ENCODE assay signal across 8 cellular contexts in genomic region chr3:49839193-49839809, GRCh38. TPM values are rescaled to one million over a fixed set of nuclear protein-coding genes. Genes with fewer than 3 reads are reported as not detected.
DNase-seq lines count a peak whose midpoint lies in the region; ATAC-seq and TF ChIP-seq lines count a peak whose summit lies in the region.

No MANE protein-coding gene starts in this region.

- intact Hi-C loops in ovary (cut with DNase I), result loop anchor here in 2 of 4 donors (2.0 kb wide), 2 partner anchors 34 to 36 kb away; partner anchors contain the start of gene INKA1 (in 1 of the 2)

- ATAC-seq in gastroesophageal sphincter, result peak; percentile 82
- peak; percentile 37 for ATAC-seq in thoracic aorta (ENCODE audit: insufficient number of reproducible peaks, low FRiP score, low read depth)
- ATAC-seq in GM18505 (IDR thresholded peaks at IDR 0.05; ENCODE audit: unreplicated experiment), result no peak

- H3K27me3 ChIP-seq in gastroesophageal sphincter (no peaks in the 10 kb centered on the region), ovary (no peaks in the 10 kb centered on the region), thoracic aorta (replicated peaks; ENCODE audit: insufficient read depth) (no peaks in the 10 kb centered on the region)

- H3K36me3 ChIP-seq in gastroesophageal sphincter (peaks cover 0 to 5% of the 10 kb centered on the region in 2 donors), ovary (no peaks in the 10 kb centered on the region), thoracic aorta (no peaks in the 10 kb centered on the region)

- peak; percentile 27 for DNase-seq in DMS79 (lab: John Stamatoyannopoulos, UW)
- peak; percentile 64 for DNase-seq in SK-N-DZ (ENCODE audit: low spot score)
- peak; percentile 48 to 71 (median 60) for DNase-seq in activated naive CD4-positive, alpha-beta T cell (lab: John Stamatoyannopoulos, UW)
- peak; percentile 80 to 88 (median 85) for DNase-seq in ovary
- peak; percentile 18 for DNase-seq in thoracic aorta (ENCODE audit: low spot score)

- TF ChIP-seq EP300 in gastroesophageal sphincter (IDR thresholded peaks at IDR 0.05) (no peak), ovary (IDR thresholded peaks at IDR 0.05) (no peak)

- TF ChIP-seq CTCF in LNCAP (IDR thresholded peaks at IDR 0.05), result peak; percentile 97
- TF ChIP-seq CTCF in gastroesophageal sphincter (IDR thresholded peaks at IDR 0.05), result peak in 3 of 4 experiments; percentile 93
- peak; percentile 85 to 92 (median 91) for TF ChIP-seq CTCF in ovary (IDR thresholded peaks at IDR 0.05)
- TF ChIP-seq CTCF in thoracic aorta (IDR thresholded peaks at IDR 0.05), result peak; percentile 91

- no peak for TF ChIP-seq POLR2A in gastroesophageal sphincter (IDR thresholded peaks at IDR 0.05)
- no peak for TF ChIP-seq POLR2A in ovary (IDR thresholded peaks at IDR 0.05)
- no peak for TF ChIP-seq POLR2A in GM18505 (IDR thresholded peaks at IDR 0.05; ENCODE audit: borderline replicate concordance, extremely low read depth, insufficient read depth, insufficient read length)

- H3K4me3 ChIP-seq in gastroesophageal sphincter, result no peak overlapping the region
- no peak overlapping the region for H3K4me3 ChIP-seq in ovary
- no peak overlapping the region for H3K4me3 ChIP-seq in thoracic aorta

- peaks cover 0 to 31% (median 10%) of the 10 kb centered on the region in 3 donors for H3K4me1 ChIP-seq in gastroesophageal sphincter
- H3K4me1 ChIP-seq in ovary (ENCODE audit: insufficient read depth), result peaks cover 4% of the 10 kb centered on the region
- H3K4me1 ChIP-seq in thoracic aorta (ENCODE audit: control insufficient read depth in 1 of 2, low read depth in 2 of 2), result peaks cover 0 to 12% of the 10 kb centered on the region in 2 donors

- H3K27ac ChIP-seq in gastroesophageal sphincter (peak overlapping the region in 2 of 4 donors; percentile 41 to 58), ovary (no peak overlapping the region), thoracic aorta (no peak overlapping the region)

- H3K9me3 ChIP-seq in gastroesophageal sphincter, result no peaks in the 10 kb centered on the region
- H3K9me3 ChIP-seq in ovary, result no peaks in the 10 kb centered on the region
- no peaks in the 10 kb centered on the region for H3K9me3 ChIP-seq in thoracic aorta

- 0 to 56% methylated on average over 1 to 3 of the region's 6 CpGs for WGBS in gastroesophageal sphincter (ENCODE audit: low coverage in 1 of 2), 2 donors
- WGBS in ovary, 3 donors, result 12 to 19% (median 17%) methylated on average over 6 of the region's 6 CpGs

RNA-seq across cellular contexts. Expression of gene TRAIP, which starts 17.1 kb away (rescaled TPM):
- 25.6 and 25.9 TPM in 2 replicates for polyA plus RNA-seq in SK-N-DZ (2014; cell fraction: cytosol; rRNA removed)
- polyA plus RNA-seq in SK-N-DZ (2014; cell fraction: nucleus; rRNA removed), result 110 and 121 TPM in 2 replicates
- 1 to 10 TPM in 3 of 4 donors, under 1 TPM in 1; 0.81 to 1.8 (median 1.6) TPM for total RNA-seq in gastroesophageal sphincter
- 1 to 10 TPM; 1.8 to 4.5 (median 2.9) TPM for total RNA-seq in ovary
- 1 to 10 TPM; 1.9 to 2.8 TPM for polyA plus RNA-seq in ovary
- 1 to 10 TPM; 2.3 to 3.2 TPM for total RNA-seq in thoracic aorta

RNA-seq across cellular contexts. Expression of gene UBA7, which starts 25.5 kb away (rescaled TPM):
- polyA plus RNA-seq in SK-N-DZ (2014; cell fraction: cytosol; rRNA removed), result 0.06 TPM in 1 of 2 replicates, not detected in the other
- 3.5 and 5.4 TPM in 2 replicates for polyA plus RNA-seq in SK-N-DZ (2014; cell fraction: nucleus; rRNA removed)
- total RNA-seq in gastroesophageal sphincter (10 to 100 TPM; 16.2 to 62.7 (median 31.1) TPM), ovary (10 to 100 TPM; 41.6 to 84.9 (median 76.3) TPM), thoracic aorta (100 to 1,000 TPM in 1 of 2 donors, 10 to 100 TPM in 1; 74.1 to 119 TPM)
- 10 to 100 TPM; 29.3 to 58.0 TPM for polyA plus RNA-seq in ovary

RNA-seq across cellular contexts. Expression of gene CAMKV, which starts 30.4 kb away (rescaled TPM):
- 62.4 and 73.1 TPM in 2 replicates for polyA plus RNA-seq in SK-N-DZ (2014; cell fraction: cytosol; rRNA removed)
- 427 and 437 TPM in 2 replicates for polyA plus RNA-seq in SK-N-DZ (2014; cell fraction: nucleus; rRNA removed)
- total RNA-seq in gastroesophageal sphincter, result not detected
- total RNA-seq in ovary, result under 1 TPM in 1 of 7 donors, not detected in 6; 0.18 TPM
- not detected for polyA plus RNA-seq in ovary
- total RNA-seq in thoracic aorta, result not detected

RNA-seq across cellular contexts. Expression of gene INKA1, which starts 36.2 kb away (rescaled TPM):
- polyA plus RNA-seq in SK-N-DZ (2014; cell fraction: cytosol; rRNA removed), result 0.59 and 1.4 TPM in 2 replicates
- polyA plus RNA-seq in SK-N-DZ (2014; cell fraction: nucleus; rRNA removed), result 2.0 and 4.0 TPM in 2 replicates
- 1 to 10 TPM; 1.3 to 3.4 (median 3.1) TPM for total RNA-seq in gastroesophageal sphincter
- total RNA-seq in ovary, result 1 to 10 TPM; 1.8 to 5.0 (median 3.4) TPM
- polyA plus RNA-seq in ovary, result 1 to 10 TPM in 1 of 2 donors, under 1 TPM in 1; 0.25 to 5.5 TPM
- total RNA-seq in thoracic aorta, result 1 to 10 TPM; 6.4 to 9.2 TPM

RNA-seq across cellular contexts. Expression of gene CDHR4, which starts 39.6 kb away (rescaled TPM):
- polyA plus RNA-seq in SK-N-DZ (2014; cell fraction: cytosol; rRNA removed), result 0.09 TPM in 1 of 2 replicates, not detected in the other
- 0.08 and 1.3 TPM in 2 replicates for polyA plus RNA-seq in SK-N-DZ (2014; cell fraction: nucleus; rRNA removed)
- total RNA-seq in gastroesophageal sphincter, result under 1 TPM in 1 of 4 donors, not detected in 3; 0.40 TPM
- total RNA-seq in ovary, result 10 to 100 TPM in 1 of 7 donors, 1 to 10 TPM in 4, not detected in 2; 1.3 to 37.7 (median 3.1) TPM
- polyA plus RNA-seq in ovary, result under 1 TPM in 1 of 2 donors, not detected in 1; 0.16 TPM
- under 1 TPM in 1 of 2 donors, not detected in 1; 0.68 TPM for total RNA-seq in thoracic aorta

Comparison
In these comparisons a context has a peak if more than half of its experiments do, and no peak if none do; other contexts are left out.
1. DNase-seq: peak in every context shown above with its lines; median percentile 85 in ovary; 64 in SK-N-DZ; 60 in activated naive CD4-positive, alpha-beta T cell; 27 in DMS79; 18 in thoracic aorta.